Comparison of ENCODE assay signal across 21 cellular contexts in genomic region chr17:73536700-73537680, GRCh38.
A peak's percentile ranks its signal among the peaks of the same experiment; 100 is the strongest.
DNase-seq lines count a peak whose midpoint lies in the region; ATAC-seq and TF ChIP-seq lines count a peak whose summit lies in the region.
"Had no signal": no experiment of that assay in that cellular context is flagged by ENCODE, and none has a peak within 500 bp of the region (broad histone marks: within the 10 kb centered on the region; RNA-seq: fewer than 3 reads in every experiment).

No MANE protein-coding gene starts in this region.

- no peaks in the 10 kb centered on the region for H3K9me2 ChIP-seq in GM23338 (ENCODE audit: insufficient read depth)

- H3K27ac Mint-ChIP-seq in GM23338 (no peak overlapping the region), mesothelial cell of epicardium (peak overlapping the region; percentile 50)
- H3K27ac Mint-ChIP-seq: activated naive CD8-positive, alpha-beta T cell treated with anti-CD3 and anti-CD28 coated beads for 36 hours; IgD-negative memory B cell had no signal

- H3F3A ChIP-seq in GM23338 (replicated peaks; ENCODE audit: low read depth) = no peaks in the 10 kb centered on the region

- H3K79me2 ChIP-seq in GM23338 (replicated peaks; ENCODE audit: insufficient read depth) = no peaks in the 10 kb centered on the region

- ATAC-seq in GM23338 (peak; percentile 13; the same call in 2 of the 3 replicates), GM18505 (IDR thresholded peaks at IDR 0.05; ENCODE audit: unreplicated experiment) (no peak)
- ATAC-seq: heart right ventricle had no signal

- H4K20me1 ChIP-seq in GM23338 (replicated peaks; ENCODE audit: insufficient read depth) = no peaks in the 10 kb centered on the region

- H3K36me3 ChIP-seq in GM23338 (ENCODE audit: insufficient read depth) = no peaks in the 10 kb centered on the region
- H3K36me3 ChIP-seq: heart right ventricle had no signal

- DNase-seq in Ammon's horn (ENCODE audit: low spot score) (peak; percentile 8), GM23338 (ENCODE audit: low spot score) (no peak), NCI-H82 treated with DMSO at 0.1 percent for 48 hours (lab: John Stamatoyannopoulos, UW; ENCODE audit: unreplicated experiment) (peak; percentile 97), mesothelial cell of epicardium (ENCODE audit: low spot score in 2 of 2, unreplicated experiment in 2 of 2) (no peak), NCI-H1930 (lab: John Stamatoyannopoulos, UW) (no peak), amniotic stem cell (lab: John Stamatoyannopoulos, UW) (no peak)
- DNase-seq: activated CD4-positive, alpha-beta T cell treated with anti-CD3 and anti-CD28 coated beads, Interleukin-2, amount 50 U/mL, for 48 hours; activated naive CD8-positive, alpha-beta T cell treated with anti-CD3 and anti-CD28 coated beads for 36 hours; Calu3; effector CD8-positive, alpha-beta T cell; erythroblast; heart right ventricle; NCI-H1417 treated with DMSO at 0.1 percent for 48 hours; NCI-H2171 treated with DMSO at 0.1 percent for 48 hours; occipital lobe; SHP77; stimulated activated CD4-positive, alpha-beta T cell treated with anti-CD3 and anti-CD28 coated beads, Interleukin-2, amount 100 ng/mL, for 24 hours had no signal

- no peak for TF ChIP-seq CTCF in GM23338 (conservative IDR thresholded peaks at IDR 0.05; ENCODE audit: low read depth in 2 of 2)
- TF ChIP-seq CTCF in mesothelial cell of epicardium (IDR thresholded peaks at IDR 0.05; ENCODE audit: unreplicated experiment) = no peak

- no peak overlapping the region for H3K4me3 ChIP-seq in GM23338
- H3K4me3 ChIP-seq: heart right ventricle, skin epidermis had no signal

- H3K4me2 ChIP-seq in GM23338 = no peak overlapping the region

- no peak overlapping the region for H3K27ac ChIP-seq in GM23338 (ENCODE audit: low read depth)
- H3K27ac ChIP-seq: heart right ventricle, skin epidermis had no signal

- H3K27me3 ChIP-seq in GM23338 (ENCODE audit: insufficient read depth) = no peaks in the 10 kb centered on the region
- H3K27me3 ChIP-seq: heart right ventricle had no signal

- H3K27me3 Mint-ChIP-seq in GM23338 (ENCODE audit: insufficient read depth, low read depth, poor library complexity) (peaks cover 10% of the 10 kb centered on the region), mesothelial cell of epicardium (ENCODE audit: low read depth) (no peaks in the 10 kb centered on the region)
- H3K27me3 Mint-ChIP-seq: activated naive CD8-positive, alpha-beta T cell treated with anti-CD3 and anti-CD28 coated beads for 36 hours; IgD-negative memory B cell had no signal

- no peaks in the 10 kb centered on the region for H3K36me3 Mint-ChIP-seq in GM23338 (ENCODE audit: low read depth)
- no peaks in the 10 kb centered on the region for H3K36me3 Mint-ChIP-seq in mesothelial cell of epicardium
- H3K36me3 Mint-ChIP-seq: activated naive CD8-positive, alpha-beta T cell treated with anti-CD3 and anti-CD28 coated beads for 36 hours; CD14-positive monocyte had no signal

- H3K4me1 ChIP-seq in GM23338 (ENCODE audit: insufficient read depth) = peaks cover 8% of the 10 kb centered on the region; the same call in 1 of the 2 replicates

- H3K4me1 Mint-ChIP-seq in GM23338 (peaks cover 37% of the 10 kb centered on the region), mesothelial cell of epicardium (peaks cover 42% of the 10 kb centered on the region)
- H3K4me1 Mint-ChIP-seq: CD14-positive monocyte had no signal

- H3K9me3 Mint-ChIP-seq in GM23338 (no peaks in the 10 kb centered on the region), mesothelial cell of epicardium (no peaks in the 10 kb centered on the region)
- H3K9me3 Mint-ChIP-seq: activated naive CD8-positive, alpha-beta T cell treated with anti-CD3 and anti-CD28 coated beads for 36 hours; IgD-negative memory B cell had no signal

- TF ChIP-seq POLR2A in GM18505 (IDR thresholded peaks at IDR 0.05; ENCODE audit: borderline replicate concordance, extremely low read depth, insufficient read depth, insufficient read length) = no peak

- no peak overlapping the region for H3K4me3 Mint-ChIP-seq in GM23338
- H3K4me3 Mint-ChIP-seq in mesothelial cell of epicardium = no peak overlapping the region
- H3K4me3 Mint-ChIP-seq: activated naive CD8-positive, alpha-beta T cell treated with anti-CD3 and anti-CD28 coated beads for 36 hours; CD14-positive monocyte; IgD-negative memory B cell had no signal

- H2AFZ ChIP-seq in GM23338 = no peak overlapping the region

TF ChIP-seq in GM23338, 12 proteins besides CTCF, POLR2A, EP300 and RAD21 (continues in another document):
- TF ChIP-seq NANOG (IDR thresholded peaks at IDR 0.05; ENCODE audit: borderline replicate concordance) (no peak), EZH2 (IDR thresholded peaks at IDR 0.05; ENCODE audit: low read depth, unreplicated experiment) (no peak), ZNF114 (CRISPR knock-in tag; IDR thresholded peaks at IDR 0.05) (no peak), JUNB (IDR thresholded peaks at IDR 0.05; ENCODE audit: unreplicated experiment) (no peak), CREB1 (CRISPR knock-in tag; IDR thresholded peaks at IDR 0.05; ENCODE audit: low read depth) (no peak), REST (IDR thresholded peaks at IDR 0.05; ENCODE audit: unreplicated experiment) (no peak), POLR2AphosphoS5 (IDR thresholded peaks at IDR 0.05; ENCODE audit: low read depth) (no peak)

Comparison
In these comparisons a context has a peak if more than half of its experiments do, and no peak if none do; other contexts are left out.
1. DNase-seq: peak in Ammon's horn (single experiment) and NCI-H82 treated with DMSO at 0.1 percent for 48 hours (single experiment); none in GM23338 (single experiment), mesothelial cell of epicardium (0 of 2), NCI-H1930 (0 of 2) and amniotic stem cell (single experiment).